ENCODE assay signal across 8 cellular contexts in genomic region chr4:22607382-22607781, GRCh38.
DNase-seq lines count a peak whose midpoint lies in the region; ATAC-seq, FAIRE-seq and TF ChIP-seq lines count a peak whose summit lies in the region.

No MANE protein-coding gene starts in this region.

- H3K36me3 ChIP-seq in body of pancreas (replicated peaks in 1 of 2; ENCODE audit: insufficient read depth in 1 of 2, low read depth in 2 of 2), result no peaks in the 10 kb centered on the region
- H3K36me3 ChIP-seq in effector memory CD4-positive, alpha-beta T cell (ENCODE audit: control insufficient read depth, insufficient read depth, low read length), result no peaks in the 10 kb centered on the region

- H3K27ac ChIP-seq in body of pancreas, result no peak overlapping the region
- H3K27ac ChIP-seq in effector memory CD4-positive, alpha-beta T cell (ENCODE audit: insufficient read depth, low read length, poor library complexity, severe bottlenecking), result no peak overlapping the region

- 11 to 16% methylated on average over 3 of the region's 3 CpGs for WGBS in body of pancreas, 2 donors

- no peaks in the 10 kb centered on the region for H3K9me3 ChIP-seq in body of pancreas
- H3K9me3 ChIP-seq in effector memory CD4-positive, alpha-beta T cell (ENCODE audit: control insufficient read depth, low read length), result no peaks in the 10 kb centered on the region

- no peaks in the 10 kb centered on the region for H3K27me3 ChIP-seq in body of pancreas
- H3K27me3 ChIP-seq in effector memory CD4-positive, alpha-beta T cell (replicated peaks; ENCODE audit: control insufficient read depth, insufficient read depth, low read length, poor library complexity, severe bottlenecking), result no peaks in the 10 kb centered on the region

- peaks cover 4% of the 10 kb centered on the region for H3K4me1 ChIP-seq in body of pancreas
- no peaks in the 10 kb centered on the region for H3K4me1 ChIP-seq in effector memory CD4-positive, alpha-beta T cell (ENCODE audit: control insufficient read depth, insufficient read depth, low read length, poor library complexity, severe bottlenecking)

- DNase-seq in ELR (ENCODE audit: low read depth), result peak; percentile 56
- peak; percentile 47 for DNase-seq in RCC 7860 (ENCODE audit: low spot score)
- DNase-seq in body of pancreas, result peak; percentile 67 to 76 (median 73)
- DNase-seq in left colon, result peak; percentile 43 to 49
- DNase-seq in stimulated activated CD8-positive, alpha-beta memory T cell treated with anti-CD3 and anti-CD28 coated beads, Interleukin-4, amount 100 ng/mL, for 24 hours (ENCODE audit: low read depth), result peak; percentile 11
- no peak for DNase-seq in effector memory CD4-positive, alpha-beta T cell

- no peak for TF ChIP-seq POLR2A in body of pancreas (IDR thresholded peaks at IDR 0.05)

- no peak for FAIRE-seq in RCC 7860 (lab: Jason Lieb, UNC)

- peak; percentile 59 to 82 (median 72) for TF ChIP-seq CTCF in body of pancreas (IDR thresholded peaks at IDR 0.05)

- no peak overlapping the region for H3K4me3 ChIP-seq in body of pancreas
- H3K4me3 ChIP-seq in effector memory CD4-positive, alpha-beta T cell (ENCODE audit: insufficient read depth, low read depth, low read length, poor library complexity, severe bottlenecking), result no peak overlapping the region

- intact Hi-C loops in body of pancreas (cut with DNase I), result no loop called here
- intact Hi-C loops in left colon (cut with DNase I, micrococcal nuclease), result no loop called here

- peak; percentile 87 for ATAC-seq in HG02870 (IDR thresholded peaks at IDR 0.05; ENCODE audit: unreplicated experiment)
- peak; percentile 97 for ATAC-seq in body of pancreas
- peak; percentile 100 for ATAC-seq in left colon
- ATAC-seq in GM18520 (IDR thresholded peaks at IDR 0.05; ENCODE audit: unreplicated experiment), result no peak

Comparison
In these comparisons a context has a peak if more than half of its experiments do, and no peak if none do; other contexts are left out.
1. DNase-seq: peak in ELR (single experiment), RCC 7860 (single experiment), body of pancreas (4 of 4), left colon (2 of 2) and stimulated activated CD8-positive, alpha-beta memory T cell treated with anti-CD3 and anti-CD28 coated beads, Interleukin-4, amount 100 ng/mL, for 24 hours (single experiment); none in effector memory CD4-positive, alpha-beta T cell (0 of 3).